In genomic region chr13:111025310-111025709, GRCh38 we compare ENCODE assay signal across 3 cellular contexts.
TF ChIP-seq lines count a peak whose summit lies in the region.

No MANE protein-coding gene starts in this region.

TF ChIP-seq in HepG2, 621 proteins besides CTCF, POLR2A, EP300 and RAD21:
- TF ChIP-seq MAFK (conservative IDR thresholded peaks at IDR 0.05 in 1 of 2, IDR thresholded peaks at IDR 0.05 in 1 of 2; ENCODE audit: low read length in 2 of 2) = peak; percentile 71 to 91
- TF ChIP-seq MXD4 (CRISPR knock-in tag; IDR thresholded peaks at IDR 0.05) = no peak
- peak; percentile 82 for TF ChIP-seq MAFF (IDR thresholded peaks at IDR 0.05; ENCODE audit: low read depth, low read length)
TF ChIP-seq in HepG2: peak in this region for 2.

TF ChIP-seq in IMR-90, 13 proteins besides CTCF, POLR2A, EP300 and RAD21:
- peak; percentile 92 for TF ChIP-seq MAFK (IDR thresholded peaks at IDR 0.05; ENCODE audit: low read depth, low read length)
- TF ChIP-seq MXI1 (IDR thresholded peaks at IDR 0.05; ENCODE audit: borderline replicate concordance, low read depth, low read length) = no peak

TF ChIP-seq in K562, 482 proteins besides CTCF, POLR2A, EP300 and RAD21:
- TF ChIP-seq ZNF316 (IDR thresholded peaks at IDR 0.05) (peak; percentile 95), MAFG (tag; conservative IDR thresholded peaks at IDR 0.05) (peak; percentile 80), MAFF (IDR thresholded peaks at IDR 0.05; ENCODE audit: low read length) (peak; percentile 72), C11orf30 (IDR thresholded peaks at IDR 0.05; ENCODE audit: low read depth) (peak; percentile 89), KAT7 (CRISPR knock-in tag; IDR thresholded peaks at IDR 0.05; ENCODE audit: borderline replicate concordance) (no peak), MAFK (IDR thresholded peaks at IDR 0.05; ENCODE audit: low read length) (peak; percentile 82)
- TF ChIP-seq, protein P1, sequence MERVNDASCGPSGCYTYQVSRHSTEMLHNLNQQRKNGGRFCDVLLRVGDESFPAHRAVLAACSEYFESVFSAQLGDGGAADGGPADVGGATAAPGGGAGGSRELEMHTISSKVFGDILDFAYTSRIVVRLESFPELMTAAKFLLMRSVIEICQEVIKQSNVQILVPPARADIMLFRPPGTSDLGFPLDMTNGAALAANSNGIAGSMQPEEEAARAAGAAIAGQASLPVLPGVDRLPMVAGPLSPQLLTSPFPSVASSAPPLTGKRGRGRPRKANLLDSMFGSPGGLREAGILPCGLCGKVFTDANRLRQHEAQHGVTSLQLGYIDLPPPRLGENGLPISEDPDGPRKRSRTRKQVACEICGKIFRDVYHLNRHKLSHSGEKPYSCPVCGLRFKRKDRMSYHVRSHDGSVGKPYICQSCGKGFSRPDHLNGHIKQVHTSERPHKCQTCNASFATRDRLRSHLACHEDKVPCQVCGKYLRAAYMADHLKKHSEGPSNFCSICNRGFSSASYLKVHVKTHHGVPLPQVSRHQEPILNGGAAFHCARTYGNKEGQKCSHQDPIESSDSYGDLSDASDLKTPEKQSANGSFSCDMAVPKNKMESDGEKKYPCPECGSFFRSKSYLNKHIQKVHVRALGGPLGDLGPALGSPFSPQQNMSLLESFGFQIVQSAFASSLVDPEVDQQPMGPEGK (CRISPR knock-in tag; IDR thresholded peaks at IDR 0.05; ENCODE audit: borderline replicate concordance) = no peak
